ENCODE assay signal across 1 cellular context in the genomic region with DNA sequence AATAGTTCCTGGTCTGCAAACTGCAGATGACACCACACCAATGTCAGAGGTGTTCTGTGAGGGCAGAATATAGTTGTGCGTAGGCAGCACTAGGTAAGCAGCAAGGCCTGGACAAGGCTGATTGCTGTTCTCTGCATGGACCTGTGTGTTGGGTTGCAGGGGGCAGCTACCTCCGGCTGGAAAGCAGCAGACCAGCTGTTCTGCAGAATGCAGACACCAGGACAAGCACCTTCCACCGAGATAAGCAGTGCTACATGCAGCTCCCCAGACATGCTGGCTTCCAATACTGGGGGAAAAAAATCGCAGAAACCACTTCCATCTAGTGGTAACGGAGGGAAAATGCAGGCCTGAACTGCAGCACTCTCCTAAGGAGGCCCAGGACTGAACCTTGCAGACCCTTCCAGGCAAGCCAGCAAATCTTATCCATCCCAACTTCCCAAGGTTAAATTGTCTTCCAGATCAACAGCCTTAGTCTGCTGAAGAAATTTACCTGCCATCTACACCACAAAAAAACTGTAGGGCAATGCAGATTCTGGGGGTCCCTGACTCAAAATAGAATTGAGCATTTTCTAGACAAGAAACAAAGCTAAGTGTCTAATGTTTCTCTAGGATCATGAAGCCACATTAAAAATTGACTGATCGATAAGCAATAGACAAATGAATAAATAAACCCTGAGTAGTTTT.
TF ChIP-seq lines count a peak whose summit lies in the region.

No MANE protein-coding gene starts in this region.

TF ChIP-seq in HCT116, 20 proteins besides CTCF, POLR2A, EP300 and RAD21:
- no peak for TF ChIP-seq FOSL1 (IDR thresholded peaks at IDR 0.05; ENCODE audit: low read depth)
- TF ChIP-seq, protein P1, sequence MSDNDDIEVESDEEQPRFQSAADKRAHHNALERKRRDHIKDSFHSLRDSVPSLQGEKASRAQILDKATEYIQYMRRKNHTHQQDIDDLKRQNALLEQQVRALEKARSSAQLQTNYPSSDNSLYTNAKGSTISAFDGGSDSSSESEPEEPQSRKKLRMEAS (IDR thresholded peaks at IDR 0.05): no peak
TF ChIP-seq in HCT116: peak in this region for 0.
